ENCODE assay signal across 17 cellular contexts in the genomic region with DNA sequence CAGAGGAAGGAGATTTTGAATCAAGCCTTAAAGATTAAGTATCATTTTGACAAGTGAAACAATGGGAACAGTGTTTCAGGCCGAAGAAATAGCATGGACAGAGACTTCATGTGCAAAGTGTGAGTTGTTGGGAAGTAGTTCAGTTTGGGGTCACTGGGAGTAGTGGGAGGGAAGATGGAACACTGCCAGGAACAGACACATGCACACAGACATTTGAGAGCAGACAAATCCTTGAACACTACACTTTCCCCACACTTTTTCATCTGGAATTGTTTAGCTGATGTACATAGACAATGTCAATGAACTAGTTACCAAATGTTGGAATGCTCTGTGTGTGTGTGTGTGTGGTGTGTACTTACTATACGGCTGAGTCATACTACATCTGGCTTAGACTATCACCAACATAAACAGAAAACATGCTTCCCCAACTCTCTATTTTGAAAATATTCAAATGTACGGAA. TPM values are rescaled to one million over a fixed set of nuclear protein-coding genes. Genes with fewer than 3 reads are reported as not detected.
DNase-seq lines count a peak whose midpoint lies in the region; ATAC-seq and TF ChIP-seq lines count a peak whose summit lies in the region.
"Had no signal": no experiment of that assay in that cellular context is flagged by ENCODE, and none has a peak within 500 bp of the region (broad histone marks: within the 10 kb centered on the region; RNA-seq: fewer than 3 reads in every experiment).

No MANE protein-coding gene starts in this region.

- H3K18ac ChIP-seq in IMR-90 (ENCODE audit: low read depth, low read length) = peak overlapping the region; percentile 86; the same call in 1 of the 2 replicates

- no peak for TF ChIP-seq CTCF in AG09309 (IDR thresholded peaks at IDR 0.05; ENCODE audit: control insufficient read depth, insufficient read depth, low read depth, low read length, missing control alignments)
- no peak for TF ChIP-seq CTCF in IMR-90 (conservative IDR thresholded peaks at IDR 0.05; ENCODE audit: low read depth, low read length)

- no peak for TF ChIP-seq RAD21 in IMR-90 (IDR thresholded peaks at IDR 0.05; ENCODE audit: low read length)

- no peak overlapping the region for H3K4me3 ChIP-seq in AG09309 (ENCODE audit: control insufficient read depth, low read depth, low read length)
- no peak overlapping the region for H3K4me3 ChIP-seq in IMR-90 (ENCODE audit: insufficient read depth, low read depth, low read length)
- no peak overlapping the region for H3K4me3 ChIP-seq in Karpas-422 (ENCODE audit: low read length)
- H3K4me3 ChIP-seq: BLaER1 treated with 17β-estradiol and CSF1 and Interleukin-3, amounts not matched to agents 10 nM and 100 nM; lower lobe of right lung had no signal

- H4K91ac ChIP-seq in IMR-90 (ENCODE audit: insufficient read depth, low read depth, low read length) = no peak overlapping the region

- H3K27ac ChIP-seq in IMR-90 (ENCODE audit: insufficient read depth, low read length) = no peak overlapping the region
- no peak overlapping the region for H3K27ac ChIP-seq in Karpas-422 (ENCODE audit: low read length)
- H3K27ac ChIP-seq: BLaER1 treated with 17β-estradiol and CSF1 and Interleukin-3, amounts not matched to agents 10 nM and 100 nM; lower lobe of right lung; parathyroid adenoma had no signal

- BruUV-seq in IMR-90 (replicated peaks; lab: Mats Ljungman, UMichigan) = no TSS peak

- peaks cover 15% of the 10 kb centered on the region for H3K9me1 ChIP-seq in IMR-90 (ENCODE audit: insufficient read depth, low read length)

- H4K5ac ChIP-seq in IMR-90 (ENCODE audit: low read depth, low read length) = peak overlapping the region; percentile 25; the same call in 1 of the 2 replicates

- no peaks in the 10 kb centered on the region for H3K9me2 ChIP-seq in Karpas-422 (replicated peaks; ENCODE audit: insufficient read depth, low read length)

- H3K14ac ChIP-seq in IMR-90 (replicated peaks; ENCODE audit: low read depth, low read length) = peak overlapping the region; percentile 58; the same call in 1 of the 2 replicates

- H3K56ac ChIP-seq in IMR-90 (ENCODE audit: extremely low read depth, insufficient read depth, low read length) = no peak overlapping the region

- peak overlapping the region; percentile 23 for H2BK20ac ChIP-seq in IMR-90 (ENCODE audit: low read depth, low read length)

- intact Hi-C loops in IMR-90 (cut with micrococcal nuclease) = no loop called here

- peak overlapping the region; percentile 68 for H2AFZ ChIP-seq in IMR-90 (replicated peaks; ENCODE audit: low read length, poor library complexity)
- no peak overlapping the region for H2AFZ ChIP-seq in Karpas-422 (ENCODE audit: low read length)
- H2AFZ ChIP-seq: parathyroid adenoma had no signal

- TF ChIP-seq POLR2A in IMR-90 (IDR thresholded peaks at IDR 0.05; ENCODE audit: low read depth, low read length) = no peak

- peak; percentile 82 for DNase-seq in AG09309 (ENCODE audit: low read depth)
- DNase-seq in IMR-90 = peak; percentile 98
- peak; percentile 88 for DNase-seq in brain pericyte (ENCODE audit: low read depth, low spot score)
- DNase-seq in left kidney (ENCODE audit: low read depth, low spot score) = peak; percentile 55
- no peak for DNase-seq in Karpas-422
- no peak for DNase-seq in nucleus accumbens (lab: John Stamatoyannopoulos, UW)
- no peak for DNase-seq in NCI-H2029 (lab: John Stamatoyannopoulos, UW)
- DNase-seq: activated CD4-positive, alpha-beta T cell treated with anti-CD3 and anti-CD28 coated beads for 48 hours; lower lobe of right lung; NCI-H1105; NCI-H526 treated with DMSO at 0.1 percent for 48 hours; stimulated activated CD4-positive, alpha-beta T cell treated with anti-CD3 and anti-CD28 coated beads, Interleukin-1b, Interleukin-23, amount 100 ng/mL, for 48 hours; stimulated activated naive CD4-positive, alpha-beta T cell had no signal

- H3K4ac ChIP-seq in IMR-90 (ENCODE audit: low read depth, low read length) = peak overlapping the region; percentile 32; the same call in 1 of the 2 replicates

- peak overlapping the region; percentile 68 for H2BK5ac ChIP-seq in IMR-90 (ENCODE audit: low read depth, low read length, poor library complexity, severe bottlenecking)

- dilution Hi-C loops in IMR-90 (cut with HindIII; ENCODE audit: low sequenced_read_pairs, unreplicated experiment) = no loop called here

- H2AK9ac ChIP-seq in IMR-90 (replicated peaks; ENCODE audit: low read depth, low read length, poor library complexity) = no peak overlapping the region

- POLR2A ChIA-PET in IMR-90 (lab: Charles Lee; ENCODE audit: unreplicated experiment) = no interaction called here

- H3K36me3 ChIP-seq in IMR-90 (ENCODE audit: control insufficient read depth, insufficient read depth, low read length) (no peaks in the 10 kb centered on the region), Karpas-422 (ENCODE audit: insufficient read depth, low read length) (no peaks in the 10 kb centered on the region)
- H3K36me3 ChIP-seq: BLaER1 treated with 17β-estradiol and CSF1 and Interleukin-3, amounts not matched to agents 10 nM and 100 nM; lower lobe of right lung had no signal

- H3K4me1 ChIP-seq in IMR-90 (ENCODE audit: control insufficient read depth, insufficient read depth, low read length) (peaks cover 15% of the 10 kb centered on the region), Karpas-422 (ENCODE audit: low read length) (no peaks in the 10 kb centered on the region)
- H3K4me1 ChIP-seq: lower lobe of right lung, parathyroid adenoma had no signal

- no peaks in the 10 kb centered on the region for H3K79me1 ChIP-seq in IMR-90 (ENCODE audit: low read depth in 1 of 2, low read length in 2 of 2)

- H4K20me1 ChIP-seq in IMR-90 (ENCODE audit: insufficient read depth, low read length) (no peaks in the 10 kb centered on the region), Karpas-422 (ENCODE audit: insufficient read depth, low read depth, low read length) (no peaks in the 10 kb centered on the region)
- H4K20me1 ChIP-seq: BLaER1 treated with 17β-estradiol and CSF1 and Interleukin-3, amounts not matched to agents 10 nM and 100 nM had no signal

- ATAC-seq in IMR-90 (ENCODE audit: low read depth) = peak; percentile 77
- ATAC-seq in GM19463 (IDR thresholded peaks at IDR 0.05; ENCODE audit: unreplicated experiment) = no peak
- ATAC-seq: activated T-helper 17 cell treated with anti-CD3 and anti-CD28 coated beads, Interleukin-2, amount 50 U/mL, for 72 hours; lower lobe of right lung had no signal

- in situ Hi-C loops in IMR-90 (cut with MboI; ENCODE audit: low sequenced_read_pairs) = no loop called here

- H2BK15ac ChIP-seq in IMR-90 (ENCODE audit: low read depth, low read length) = no peak overlapping the region

- peak overlapping the region; percentile 41; the same call in 1 of the 2 replicates for H2AK5ac ChIP-seq in IMR-90 (ENCODE audit: low read depth, low read length)

- peak overlapping the region; percentile 72; the same call in 1 of the 2 replicates for H3K23ac ChIP-seq in IMR-90 (ENCODE audit: low read depth, low read length)

- H3K4me2 ChIP-seq in IMR-90 (ENCODE audit: low read depth, low read length) (peak overlapping the region; percentile 58), Karpas-422 (ENCODE audit: low read depth, low read length, poor library complexity, severe bottlenecking) (no peak overlapping the region)
- H3K4me2 ChIP-seq: BLaER1 treated with 17β-estradiol and CSF1 and Interleukin-3, amounts not matched to agents 10 nM and 100 nM had no signal

- peak overlapping the region in 1 of 2 experiments; percentile 63; a peak in 2 of 4 replicates for H4K8ac ChIP-seq in IMR-90 (ENCODE audit: low read depth in 2 of 2, low read length in 2 of 2)

- H3K27me3 ChIP-seq in IMR-90 (ENCODE audit: control insufficient read depth, insufficient read depth, low read length) (no peaks in the 10 kb centered on the region), Karpas-422 (ENCODE audit: low read length) (no peaks in the 10 kb centered on the region)
- H3K27me3 ChIP-seq: BLaER1 treated with 17β-estradiol and CSF1 and Interleukin-3, amounts not matched to agents 10 nM and 100 nM had no signal

- CTCF ChIA-PET in IMR-90 (lab: Yijun Ruan, JAX) = no interaction called here

- no peaks in the 10 kb centered on the region for H3K79me2 ChIP-seq in Karpas-422 (ENCODE audit: low read length)
- H3K79me2 ChIP-seq: parathyroid adenoma had no signal

- H3K9ac ChIP-seq in IMR-90 (ENCODE audit: low read depth, low read length) (no peak overlapping the region), Karpas-422 (ENCODE audit: low read length) (no peak overlapping the region)
- H3K9ac ChIP-seq: BLaER1 treated with 17β-estradiol and CSF1 and Interleukin-3, amounts not matched to agents 10 nM and 100 nM; parathyroid adenoma had no signal

- H2BK120ac ChIP-seq in IMR-90 (ENCODE audit: low read depth, low read length) = peak overlapping the region; percentile 82

- no peaks in the 10 kb centered on the region for H3K9me3 ChIP-seq in IMR-90 (ENCODE audit: control insufficient read depth, insufficient read depth, low read length)
- no peaks in the 10 kb centered on the region for H3K9me3 ChIP-seq in Karpas-422 (ENCODE audit: low read length)
- H3K9me3 ChIP-seq: lower lobe of right lung had no signal

- WGBS in IMR-90 (ENCODE audit: extremely low coverage in 2 of 2, insufficient read length in 1 of 2), 2 experiments = 0% methylated on average over 1 of the region's 3 CpGs; no CpG with 5 or more reads in 1 of the 2 experiments

TF ChIP-seq in IMR-90, 13 proteins besides CTCF, POLR2A, EP300 and RAD21 (continues in another document):
- no peak; the same call in 1 of the 2 replicates for TF ChIP-seq CHD1 (IDR thresholded peaks at IDR 0.05; ENCODE audit: low read depth, low read length)
- no peak for TF ChIP-seq RFX5 (IDR thresholded peaks at IDR 0.05; ENCODE audit: low read depth, low read length)
- TF ChIP-seq CEBPB (IDR thresholded peaks at IDR 0.05; ENCODE audit: low read depth, low read length) = peak; percentile 48; the same call in 1 of the 2 replicates
- peak; percentile 40 for TF ChIP-seq RCOR1 (IDR thresholded peaks at IDR 0.05; ENCODE audit: insufficient replicate concordance, low read length)
- TF ChIP-seq, protein P1, sequence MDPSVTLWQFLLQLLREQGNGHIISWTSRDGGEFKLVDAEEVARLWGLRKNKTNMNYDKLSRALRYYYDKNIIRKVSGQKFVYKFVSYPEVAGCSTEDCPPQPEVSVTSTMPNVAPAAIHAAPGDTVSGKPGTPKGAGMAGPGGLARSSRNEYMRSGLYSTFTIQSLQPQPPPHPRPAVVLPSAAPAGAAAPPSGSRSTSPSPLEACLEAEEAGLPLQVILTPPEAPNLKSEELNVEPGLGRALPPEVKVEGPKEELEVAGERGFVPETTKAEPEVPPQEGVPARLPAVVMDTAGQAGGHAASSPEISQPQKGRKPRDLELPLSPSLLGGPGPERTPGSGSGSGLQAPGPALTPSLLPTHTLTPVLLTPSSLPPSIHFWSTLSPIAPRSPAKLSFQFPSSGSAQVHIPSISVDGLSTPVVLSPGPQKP (IDR thresholded peaks at IDR 0.05; ENCODE audit: borderline replicate concordance, low read depth, low read length) = no peak
- peak; percentile 37; the same call in 1 of the 2 replicates for TF ChIP-seq MAZ (IDR thresholded peaks at IDR 0.05; ENCODE audit: borderline replicate concordance, low read depth, low read length)

RNA-seq across cellular contexts. Expression of a gene that starts 52.4 kb away (rescaled TPM):
- total RNA-seq in IMR-90 (2012; rRNA removed) = 271 and 280 TPM in 2 replicates
- 199 and 250 TPM in 2 replicates for polyA plus RNA-seq in IMR-90 (2012; rRNA removed)
- 98.9 and 127 TPM in 2 replicates for polyA plus RNA-seq in IMR-90 (2012; cell fraction: cytosol; rRNA removed)
- 40.4 and 157 TPM in 2 replicates for polyA plus RNA-seq in IMR-90 (2012; cell fraction: nucleus; rRNA removed; ENCODE audit: low replicate concordance)
- total RNA-seq in Karpas-422 (2014; rRNA removed; shearing (Covaris generic); ENCODE audit: low replicate concordance) = not detected in 2 replicates
- total RNA-seq: activated T-helper 17 cell treated with anti-CD3 and anti-CD28 coated beads, Interleukin-2, amount 50 U/mL, for 72 hours had no signal

Comparison
In these comparisons a context has a peak if more than half of its experiments do, and no peak if none do; other contexts are left out.
1. DNase-seq: peak in AG09309 (single experiment), IMR-90 (single experiment), brain pericyte (single experiment) and left kidney (single experiment); none in Karpas-422 (single experiment), nucleus accumbens (0 of 56) and NCI-H2029 (single experiment).
2. RNA of a gene that starts 52.4 kb away (total RNA-seq): 271 to 280 TPM in IMR-90; not detected in Karpas-422; every median in the first group is over 100 times any median in the second.